ENCODE assay signal across 12 cellular contexts in genomic region chr1:73593804-73594203, GRCh38.
A peak's percentile ranks its signal among the peaks of the same experiment; 100 is the strongest.
DNase-seq lines count a peak whose midpoint lies in the region; ATAC-seq, FAIRE-seq and TF ChIP-seq lines count a peak whose summit lies in the region.
"Had no signal": no experiment of that assay in that cellular context is flagged by ENCODE, and none has a peak within 500 bp of the region (broad histone marks: within the 10 kb centered on the region; RNA-seq: fewer than 3 reads in every experiment).

No MANE protein-coding gene starts in this region.

- H3K27me3 ChIP-seq in breast epithelium (no peaks in the 10 kb centered on the region), bronchial epithelial cell (ENCODE audit: control insufficient read depth, insufficient read depth, low read length) (no peaks in the 10 kb centered on the region), aorta (ENCODE audit: control insufficient read depth in 1 of 2, insufficient read depth in 2 of 2, low read length in 1 of 2) (no peaks in the 10 kb centered on the region)

- intact Hi-C loops in MCF 10A (cut with micrococcal nuclease) = no loop called here
- intact Hi-C loops in breast epithelium (cut with DNase I; ENCODE audit: low total_unique reads) = no loop called here
- intact Hi-C loops in aorta (cut with DNase I) = no loop called here

- H3K4me3 ChIP-seq in breast epithelium = no peak overlapping the region
- no peak overlapping the region for H3K4me3 ChIP-seq in bronchial epithelial cell (ENCODE audit: low read depth, low read length)
- H3K4me3 ChIP-seq in aorta (ENCODE audit: low read length in 2 of 2) = peak overlapping the region; percentile 12 to 37

- H3K4me3 Mint-ChIP-seq in MCF 10A (ENCODE audit: unreplicated experiment) (peak overlapping the region; percentile 35), mesothelial cell of epicardium (no peak overlapping the region)

- H3K4me1 ChIP-seq in breast epithelium = no peaks in the 10 kb centered on the region
- peaks cover 0 to 3% of the 10 kb centered on the region in 2 donors for H3K4me1 ChIP-seq in aorta (ENCODE audit: control insufficient read depth in 1 of 2, insufficient read depth in 2 of 2, low read length in 2 of 2)

- POLR2A ChIA-PET in MCF 10A (lab: Yijun Ruan, JAX) = interaction anchor here (0.9 kb wide), 1 partner anchor 13 kb away, joined by 5 read pairs; no protein-coding TSS in a partner anchor

- peak overlapping the region; percentile 67 for H3K27ac Mint-ChIP-seq in MCF 10A (ENCODE audit: low read depth, unreplicated experiment)
- H3K27ac Mint-ChIP-seq in mesothelial cell of epicardium = peak overlapping the region; percentile 45
- H3K27ac Mint-ChIP-seq: activated naive CD4-positive, alpha-beta T cell treated with anti-CD3 and anti-CD28 coated beads, Interleukin-2, amount 50 U/mL, for 72 hours had no signal

- ATAC-seq in aorta (ENCODE audit: low FRiP score) (no peak), GM21360 (IDR thresholded peaks at IDR 0.05; ENCODE audit: unreplicated experiment) (no peak)
- ATAC-seq: activated naive CD4-positive, alpha-beta T cell treated with anti-CD3 and anti-CD28 coated beads, Interleukin-2, amount 50 U/mL, for 72 hours had no signal

- WGBS in aorta, 2 donors = 46% methylated on average over 4 of the region's 4 CpGs

- no peaks in the 10 kb centered on the region for H3K9me3 ChIP-seq in breast epithelium
- no peaks in the 10 kb centered on the region for H3K9me3 ChIP-seq in aorta (ENCODE audit: control insufficient read depth, low read length)

- H3K9me3 Mint-ChIP-seq in MCF 10A (ENCODE audit: unreplicated experiment) = peaks cover 7% of the 10 kb centered on the region
- H3K9me3 Mint-ChIP-seq in mesothelial cell of epicardium = no peaks in the 10 kb centered on the region

- no peaks in the 10 kb centered on the region for H3K27me3 Mint-ChIP-seq in MCF 10A (ENCODE audit: insufficient read depth, unreplicated experiment)
- H3K27me3 Mint-ChIP-seq in mesothelial cell of epicardium (ENCODE audit: low read depth) = no peaks in the 10 kb centered on the region

- CTCF ChIA-PET in MCF 10A (lab: Yijun Ruan, JAX) = interaction anchor here (0.6 to 1.2 kb wide), 3 partner anchors 12 to 811 kb away, joined by 3 to 7 read pairs (median 4); no protein-coding TSS in a partner anchor

- FAIRE-seq in bronchial epithelial cell (lab: Jason Lieb, UNC) = no peak

- H3K4me1 Mint-ChIP-seq in MCF 10A (ENCODE audit: insufficient read depth, unreplicated experiment) = peaks cover 18% of the 10 kb centered on the region
- H3K4me1 Mint-ChIP-seq in mesothelial cell of epicardium = peaks cover 20% of the 10 kb centered on the region

- H3K27ac ChIP-seq in breast epithelium (peak overlapping the region in 1 of 2 donors; percentile 12), aorta (ENCODE audit: low read depth in 1 of 2, low read length in 2 of 2) (peak overlapping the region in 1 of 2 donors; percentile 19)

- no TSS peak for BruUV-seq in MCF 10A (replicated peaks; lab: Mats Ljungman, UMichigan)

- H3K36me3 Mint-ChIP-seq in MCF 10A (ENCODE audit: insufficient read depth, unreplicated experiment) (no peaks in the 10 kb centered on the region), mesothelial cell of epicardium (no peaks in the 10 kb centered on the region)

- peak; percentile 3 for DNase-seq in MCF 10A (ENCODE audit: unreplicated experiment)
- DNase-seq in breast epithelium (ENCODE audit: low spot score in 2 of 2) = no peak
- DNase-seq in bronchial epithelial cell (ENCODE audit: low read depth) = peak; percentile 86
- no peak for DNase-seq in mesothelial cell of epicardium (ENCODE audit: low spot score in 2 of 2, unreplicated experiment in 2 of 2)
- DNase-seq in aorta = no peak
- DNase-seq in HUDEP-2 (lab: John Stamatoyannopoulos, UW; ENCODE audit: unreplicated experiment in 76 of 76) = no peak
- DNase-seq in NCI-H748 treated with DMSO at 0.1 percent for 48 hours (lab: John Stamatoyannopoulos, UW) = no peak
- DNase-seq: activated CD4-positive, alpha-beta T cell treated with anti-CD3 and anti-CD28 coated beads, Interleukin-2, amount 50 U/mL, for 48 hours; NCI-H524; T-helper 1 cell had no signal

- TF ChIP-seq POLR2A in breast epithelium (IDR thresholded peaks at IDR 0.05) = no peak

- TF ChIP-seq CTCF in MCF 10A (IDR thresholded peaks at IDR 0.05; ENCODE audit: unreplicated experiment) = no peak
- no peak for TF ChIP-seq CTCF in breast epithelium (IDR thresholded peaks at IDR 0.05)
- no peak for TF ChIP-seq CTCF in bronchial epithelial cell (IDR thresholded peaks at IDR 0.05; ENCODE audit: insufficient read depth, low read length, severe bottlenecking)
- no peak for TF ChIP-seq CTCF in mesothelial cell of epicardium (IDR thresholded peaks at IDR 0.05; ENCODE audit: unreplicated experiment)

- H3K36me3 ChIP-seq in breast epithelium = no peaks in the 10 kb centered on the region
- H3K36me3 ChIP-seq in bronchial epithelial cell (ENCODE audit: control insufficient read depth, insufficient read depth, low read length) = no peaks in the 10 kb centered on the region
- no peaks in the 10 kb centered on the region for H3K36me3 ChIP-seq in aorta (ENCODE audit: control insufficient read depth in 1 of 2, insufficient read depth in 2 of 2, low read length in 1 of 2)

Comparison
In these comparisons a context has a peak if more than half of its experiments do, and no peak if none do; other contexts are left out.
1. DNase-seq: peak in MCF 10A (single experiment) and bronchial epithelial cell (single experiment); none in breast epithelium (0 of 2), mesothelial cell of epicardium (0 of 2), aorta (0 of 2), HUDEP-2 (0 of 76) and NCI-H748 treated with DMSO at 0.1 percent for 48 hours (single experiment).
2. H3K4me3 ChIP-seq: peak in aorta (2 of 2); none in breast epithelium (0 of 3) and bronchial epithelial cell (single experiment).